Comparison of ENCODE assay signal across 1 cellular context in genomic region chr1:154972213-154972516, GRCh38.
TF ChIP-seq lines count a peak whose summit lies in the region.

No MANE protein-coding gene starts in this region.

TF ChIP-seq in HCT116, 20 proteins besides CTCF, POLR2A, EP300 and RAD21:
- TF ChIP-seq REST (IDR thresholded peaks at IDR 0.05; ENCODE audit: low read depth), result no peak
- no peak for TF ChIP-seq SIN3A (IDR thresholded peaks at IDR 0.05; ENCODE audit: low read depth)
- TF ChIP-seq ELF1 (IDR thresholded peaks at IDR 0.05; ENCODE audit: borderline replicate concordance, low read depth), result no peak
- TF ChIP-seq SRF (IDR thresholded peaks at IDR 0.05; ENCODE audit: low read depth), result no peak
- no peak for TF ChIP-seq TCF7L2 (IDR thresholded peaks at IDR 0.05; ENCODE audit: borderline replicate concordance, extremely low read depth, insufficient read depth, insufficient read length)
- no peak for TF ChIP-seq ATF3 (IDR thresholded peaks at IDR 0.05)
- no peak for TF ChIP-seq ZFX (IDR thresholded peaks at IDR 0.05)
- TF ChIP-seq MAX (IDR thresholded peaks at IDR 0.05), result no peak
- no peak for TF ChIP-seq EGR1 (IDR thresholded peaks at IDR 0.05; ENCODE audit: low read depth)
TF ChIP-seq in HCT116: peak in this region for 0.
